In genomic region chr18:10787293-10787901, GRCh38 we compare ENCODE assay signal across 8 cellular contexts.
A peak's percentile ranks its signal among the peaks of the same experiment; 100 is the strongest.
DNase-seq lines count a peak whose midpoint lies in the region; ATAC-seq lines count a peak whose summit lies in the region.

No MANE protein-coding gene starts in this region.

- no peaks in the 10 kb centered on the region for H3K4me1 Mint-ChIP-seq in effector memory CD8-positive, alpha-beta T cell (ENCODE audit: low read depth in 2 of 2)

- H3K27me3 Mint-ChIP-seq in effector memory CD8-positive, alpha-beta T cell: peaks cover 0 to 6% of the 10 kb centered on the region in 2 donors

- H3K4me3 Mint-ChIP-seq in effector memory CD8-positive, alpha-beta T cell: no peak overlapping the region

- DNase-seq in COLO829 (ENCODE audit: low spot score) (peak; percentile 39), NCI-H748 treated with DMSO at 0.1 percent for 48 hours (lab: John Stamatoyannopoulos, UW) (peak; percentile 65), middle frontal gyrus (ENCODE audit: extremely low spot score, low spot score) (peak; percentile 40)
- peak; percentile 91 to 93 for DNase-seq in activated CD4-positive, alpha-beta T cell treated with anti-CD3 and anti-CD28 coated beads, Interleukin-2, amount 50 U/mL, for 48 hours
- DNase-seq in effector memory CD8-positive, alpha-beta T cell: peak; percentile 56 to 63 (median 60)
- peak; percentile 43 to 59 for DNase-seq in stimulated activated CD8-positive, alpha-beta memory T cell treated with anti-CD3 and anti-CD28 coated beads, Interleukin-7, amount 100 ng/mL, for 1 hour (ENCODE audit: low read depth in 2 of 2)

- H3K36me3 Mint-ChIP-seq in effector memory CD8-positive, alpha-beta T cell (ENCODE audit: insufficient read depth): no peaks in the 10 kb centered on the region

- no peak overlapping the region for H3K27ac Mint-ChIP-seq in effector memory CD8-positive, alpha-beta T cell

- ATAC-seq in GM19455 (IDR thresholded peaks at IDR 0.05; ENCODE audit: unreplicated experiment) (peak; percentile 92), HG03520 (IDR thresholded peaks at IDR 0.05; ENCODE audit: unreplicated experiment) (peak; percentile 87)
- ATAC-seq in effector memory CD8-positive, alpha-beta T cell (replicated peaks): peak; percentile 88

- H3K9me3 Mint-ChIP-seq in effector memory CD8-positive, alpha-beta T cell: peaks cover 0 to 2% of the 10 kb centered on the region in 2 donors

Comparison
In these comparisons a context has a peak if more than half of its experiments do, and no peak if none do; other contexts are left out.
1. Peak in every context shown above with its lines: DNase-seq and ATAC-seq.
2. DNase-seq: peak in every context shown above with its lines; median percentile 92 in activated CD4-positive, alpha-beta T cell treated with anti-CD3 and anti-CD28 coated beads, Interleukin-2, amount 50 U/mL, for 48 hours; 65 in NCI-H748 treated with DMSO at 0.1 percent for 48 hours; 60 in effector memory CD8-positive, alpha-beta T cell; 51 in stimulated activated CD8-positive, alpha-beta memory T cell treated with anti-CD3 and anti-CD28 coated beads, Interleukin-7, amount 100 ng/mL, for 1 hour; 40 in middle frontal gyrus; 39 in COLO829.